Comparison of ENCODE assay signal across 26 cellular contexts in genomic region chr6:54072708-54073313, GRCh38. TPM values are rescaled to one million over a fixed set of nuclear protein-coding genes. Genes with fewer than 3 reads are reported as not detected.
DNase-seq lines count a peak whose midpoint lies in the region; ATAC-seq, FAIRE-seq and TF ChIP-seq lines count a peak whose summit lies in the region.
"Had no signal": no experiment of that assay in that cellular context is flagged by ENCODE, and none has a peak within 500 bp of the region (broad histone marks: within the 10 kb centered on the region; RNA-seq: fewer than 3 reads in every experiment).

No MANE protein-coding gene starts in this region.

- WGBS in heart left ventricle, 4 donors: 47 to 65% (median 62%) methylated on average over 2 of the region's 2 CpGs
- 78% methylated on average over 2 of the region's 2 CpGs for WGBS in suprapubic skin

- no peak for FAIRE-seq in GM12891 (lab: Jason Lieb, UNC)
- FAIRE-seq: A549, urothelium cell line had no signal

- H3K4me1 Mint-ChIP-seq in nephron: peaks cover 52% of the 10 kb centered on the region
- H3K4me1 Mint-ChIP-seq: activated CD4-positive, alpha-beta memory T cell treated with anti-CD3 and anti-CD28 coated beads, Interleukin-2, amount 10 ng/mL, durations not matched to agents 7 days and 5 days had no signal

- TF ChIP-seq POLR2A in heart left ventricle (IDR thresholded peaks at IDR 0.05) (no peak), suprapubic skin (IDR thresholded peaks at IDR 0.05) (no peak), GM12891 (IDR thresholded peaks at IDR 0.05; ENCODE audit: low read depth, low read length) (no peak)

- POLR2A ChIA-PET in A673 (lab: Charles Lee; ENCODE audit: low non-redundant PET): no interaction called here

- H3K4me3 ChIP-seq in A673 (ENCODE audit: low read depth, low read length, poor library complexity, severe bottlenecking) (no peak overlapping the region), heart left ventricle (no peak overlapping the region), suprapubic skin (no peak overlapping the region)
- H3K4me3 ChIP-seq: A549, breast epithelium, coronary artery, mucosa of descending colon, SJCRH30 had no signal

- no peaks in the 10 kb centered on the region for H3K27me3 Mint-ChIP-seq in nephron (ENCODE audit: low read depth)
- H3K27me3 Mint-ChIP-seq: activated CD4-positive, alpha-beta memory T cell treated with anti-CD3 and anti-CD28 coated beads, Interleukin-2, amount 10 ng/mL, durations not matched to agents 7 days and 5 days had no signal

- TF ChIP-seq EP300 in suprapubic skin (IDR thresholded peaks at IDR 0.05): no peak

- intact Hi-C loops in A673 (cut with micrococcal nuclease; ENCODE audit: unreplicated experiment): no loop called here
- intact Hi-C loops in heart left ventricle (cut with DNase I): loop anchor here in 1 of 10 donors (10.0 kb wide), 1 partner anchor 48 kb away; no protein-coding TSS in a partner anchor

- CTCF ChIA-PET in A673 (lab: Charles Lee): no interaction called here

- DNase-seq in A673 (ENCODE audit: low spot score) (peak; percentile 45), NCI-H524 treated with DMSO at 0.1 percent for 48 hours (lab: John Stamatoyannopoulos, UW) (peak; percentile 75), heart left ventricle (peak in 3 of 5 donors; percentile 31 to 52 (median 34)), suprapubic skin (ENCODE audit: low spot score in 2 of 2) (no peak), SW480 (ENCODE audit: low spot score) (no peak), GM12891 (ENCODE audit: insufficient read length, low spot score) (no peak)
- DNase-seq: activated CD4-positive, alpha-beta memory T cell treated with anti-CD3 and anti-CD28 coated beads, Interleukin-2, amount 10 ng/mL, durations not matched to agents 7 days and 5 days; glutamatergic neuron; left colon; mucosa of descending colon; NCI-H1092 treated with DMSO at 0.1 percent for 48 hours; NCI-H1930; NCI-H226; NK-92 treated with Interleukin-12 subunit alpha and Interleukin-12 subunit beta, amount 100 ng/mL, for 24 hours; SJCRH30; stimulated activated CD4-positive, alpha-beta T cell treated with anti-CD3 and anti-CD28 coated beads, Interleukin-15, amount 100 ng/mL, for 24 hours had no signal

- no peak overlapping the region for H3K4me3 Mint-ChIP-seq in nephron
- H3K4me3 Mint-ChIP-seq: activated CD4-positive, alpha-beta memory T cell treated with anti-CD3 and anti-CD28 coated beads, Interleukin-2, amount 10 ng/mL, durations not matched to agents 7 days and 5 days had no signal

- H3K9me3 Mint-ChIP-seq in nephron: no peaks in the 10 kb centered on the region
- H3K9me3 Mint-ChIP-seq: activated CD4-positive, alpha-beta memory T cell treated with anti-CD3 and anti-CD28 coated beads, Interleukin-2, amount 10 ng/mL, durations not matched to agents 7 days and 5 days had no signal

- no peaks in the 10 kb centered on the region for H3K36me3 ChIP-seq in A673 (ENCODE audit: insufficient read depth, low read length, poor library complexity, severe bottlenecking)
- H3K36me3 ChIP-seq in heart left ventricle: no peaks in the 10 kb centered on the region
- no peaks in the 10 kb centered on the region for H3K36me3 ChIP-seq in suprapubic skin
- H3K36me3 ChIP-seq: breast epithelium, neutrophil, SJCRH30 had no signal

- ATAC-seq in heart left ventricle (peak; percentile 37 to 90 (median 54)), HG03280 (IDR thresholded peaks at IDR 0.05; ENCODE audit: unreplicated experiment) (no peak)
- ATAC-seq: A549, left colon, mucosa of descending colon, Panc1 had no signal

- TF ChIP-seq CTCF in A673 (conservative IDR thresholded peaks at IDR 0.05; ENCODE audit: low read depth, low read length) (no peak), heart left ventricle (IDR thresholded peaks at IDR 0.05) (no peak), nephron (IDR thresholded peaks at IDR 0.05; ENCODE audit: unreplicated experiment in 3 of 3) (no peak), suprapubic skin (IDR thresholded peaks at IDR 0.05) (no peak)

- BruUV-seq in A673 (replicated peaks; lab: Mats Ljungman, UMichigan): no TSS peak

- H3K4me1 ChIP-seq in A673 (ENCODE audit: insufficient read depth, low read length, poor library complexity, severe bottlenecking) (peaks cover 55% of the 10 kb centered on the region), heart left ventricle (peaks cover 0 to 80% (median 38%) of the 10 kb centered on the region in 12 donors), suprapubic skin (peaks cover 10% of the 10 kb centered on the region)
- H3K4me1 ChIP-seq: A549, breast epithelium had no signal

- H3K27me3 ChIP-seq in A673 (replicated peaks; ENCODE audit: insufficient read depth, low read depth, low read length, poor library complexity) (no peaks in the 10 kb centered on the region), heart left ventricle (no peaks in the 10 kb centered on the region), suprapubic skin (no peaks in the 10 kb centered on the region)
- H3K27me3 ChIP-seq: breast epithelium, neutrophil, SJCRH30 had no signal

- no peaks in the 10 kb centered on the region for H3K36me3 Mint-ChIP-seq in nephron (ENCODE audit: low read depth)

- H3K27ac ChIP-seq in A673 (ENCODE audit: low read depth, low read length, poor library complexity, severe bottlenecking): peak overlapping the region; percentile 21
- H3K27ac ChIP-seq in heart left ventricle: peak overlapping the region in 7 of 12 donors; percentile 2 to 50 (median 18)
- H3K27ac ChIP-seq in suprapubic skin: no peak overlapping the region
- H3K27ac ChIP-seq: A549, breast epithelium, C4-2B, coronary artery, neutrophil, SJCRH30 had no signal

- H3K27ac Mint-ChIP-seq in nephron: peak overlapping the region; percentile 78 to 89 (median 88)
- H3K27ac Mint-ChIP-seq: activated CD4-positive, alpha-beta memory T cell treated with anti-CD3 and anti-CD28 coated beads, Interleukin-2, amount 10 ng/mL, durations not matched to agents 7 days and 5 days had no signal

- no peaks in the 10 kb centered on the region for H3K9me3 ChIP-seq in A673 (ENCODE audit: low read depth, low read length, poor library complexity, severe bottlenecking)
- no peaks in the 10 kb centered on the region for H3K9me3 ChIP-seq in heart left ventricle
- no peaks in the 10 kb centered on the region for H3K9me3 ChIP-seq in suprapubic skin
- H3K9me3 ChIP-seq: A549, breast epithelium, mucosa of descending colon, neutrophil, SJCRH30 had no signal

TF ChIP-seq in GM12891, 5 proteins besides CTCF, POLR2A, EP300 and RAD21:
- TF ChIP-seq TAF1 (IDR thresholded peaks at IDR 0.05; ENCODE audit: low read depth, low read length) (no peak), PAX5 (IDR thresholded peaks at IDR 0.05; ENCODE audit: insufficient read depth, low read length, severe bottlenecking) (no peak), POU2F2 (IDR thresholded peaks at IDR 0.05; ENCODE audit: low read depth, low read length) (no peak), SPI1 (IDR thresholded peaks at IDR 0.05; ENCODE audit: low read depth, low read length) (no peak), POLR2AphosphoS5 (IDR thresholded peaks at IDR 0.05; ENCODE audit: low read depth, low read length) (no peak)

RNA-seq across cellular contexts. Expression of gene MLIP, which starts 38.4 kb away (rescaled TPM):
- total RNA-seq in A673 (2021) (0.58 and 0.74 TPM in 2 replicates), heart left ventricle (100 to 1,000 TPM; 325 to 522 (median 368) TPM), suprapubic skin (10 to 100 TPM in 3 of 4 donors, 1 to 10 TPM in 1; 3.1 to 16.7 (median 12.2) TPM)
- 100 to 1,000 TPM; 130 to 210 TPM for polyA plus RNA-seq in heart left ventricle
- not detected for polyA plus RNA-seq in GM12891 (2012; ENCODE audit: low read depth, missing spikeins)
- total RNA-seq: activated CD4-positive, alpha-beta memory T cell treated with anti-CD3 and anti-CD28 coated beads, Interleukin-2, amount 10 ng/mL, durations not matched to agents 7 days and 5 days; T-helper 2 cell treated with Interferon-gamma antibody and Interleukin-4, amounts not matched to agents 100 ng/mL and 5 ng/mL, for 36 hours had no signal

Comparison
In these comparisons a context has a peak if more than half of its experiments do, and no peak if none do; other contexts are left out.
1. DNase-seq: peak in A673 (single experiment), NCI-H524 treated with DMSO at 0.1 percent for 48 hours (single experiment) and heart left ventricle (3 of 5); none in suprapubic skin (0 of 2), SW480 (single experiment) and GM12891 (single experiment).
2. RNA of gene MLIP, which starts 38.4 kb away (total RNA-seq): 325 to 522 TPM in heart left ventricle; 3.1 to 16.7 TPM in suprapubic skin and 0.58 to 0.74 TPM in A673; every median in the first group is over 10 times any median in the second.